In the genomic region with DNA sequence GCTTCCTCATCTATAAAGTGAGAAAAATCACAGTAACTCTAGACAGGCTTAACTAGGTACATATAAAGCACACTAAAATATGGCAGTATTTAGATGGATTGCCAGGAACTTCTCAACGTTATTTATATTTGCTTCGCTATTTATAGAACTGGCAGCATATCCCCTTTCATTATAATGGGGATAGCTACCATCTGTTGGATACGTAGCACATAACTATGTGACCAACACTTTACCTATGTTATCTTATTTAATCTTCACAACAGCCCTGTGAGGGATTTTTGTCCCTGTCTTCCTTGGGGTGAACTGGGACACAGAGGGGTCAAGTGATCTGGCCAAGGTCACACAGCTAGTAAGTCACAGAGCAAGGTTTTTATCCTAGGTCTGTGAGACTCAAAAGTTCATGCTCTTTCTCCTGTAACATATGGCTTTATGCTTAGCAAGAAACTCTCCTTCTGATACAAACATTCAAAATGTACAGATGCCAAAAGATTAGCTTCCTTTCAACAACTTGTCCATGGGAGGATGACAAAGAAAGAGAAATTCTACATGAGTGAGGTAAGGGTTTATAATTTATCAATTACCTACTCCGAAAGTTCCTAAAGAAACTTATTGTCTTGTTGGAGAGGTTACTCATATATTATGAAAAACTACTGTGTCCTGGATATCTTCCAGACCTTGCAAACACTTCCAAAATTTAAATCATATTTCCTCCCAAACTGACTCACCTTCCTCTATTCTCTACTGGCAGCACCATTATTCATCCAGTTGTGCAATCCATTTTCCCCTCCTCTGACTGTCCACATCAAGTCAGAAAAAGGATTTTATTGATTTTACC, we compare ENCODE assay signal across 14 cellular contexts.
DNase-seq lines count a peak whose midpoint lies in the region; ATAC-seq, FAIRE-seq and TF ChIP-seq lines count a peak whose summit lies in the region.
"Had no signal": no experiment of that assay in that cellular context is flagged by ENCODE, and none has a peak within 500 bp of the region (broad histone marks: within the 10 kb centered on the region; RNA-seq: fewer than 3 reads in every experiment).

No MANE protein-coding gene starts in this region.

- H3K4me2 ChIP-seq in astrocyte (ENCODE audit: low read length), result peak overlapping the region; percentile 55

- CTCF ChIA-PET in MCF 10A (lab: Yijun Ruan, JAX), result interaction anchor here (0.6 to 1.8 kb wide), 2 partner anchors 46 to 1090 kb away, joined by 3 to 6 read pairs; no protein-coding TSS in a partner anchor

- DNase-seq in MCF 10A (ENCODE audit: unreplicated experiment), result peak; percentile 95
- no peak for DNase-seq in breast epithelium (ENCODE audit: low spot score in 2 of 2)
- peak; percentile 88 for DNase-seq in astrocyte (ENCODE audit: low read depth)
- DNase-seq in foreskin fibroblast, result peak; percentile 81 to 90
- DNase-seq in HUDEP-2 (lab: John Stamatoyannopoulos, UW; ENCODE audit: unreplicated experiment in 76 of 76), result no peak
- DNase-seq in mesenteric fat pad (ENCODE audit: low spot score), result no peak
- DNase-seq: ACHN; activated CD4-positive, alpha-beta T cell treated with anti-CD3 and anti-CD28 coated beads for 48 hours; DMS153; NCI-H187 treated with DMSO at 0.1 percent for 48 hours; nephron progenitor cell had no signal

- H4K20me1 ChIP-seq in astrocyte (ENCODE audit: insufficient read depth, low read length), result no peaks in the 10 kb centered on the region

- H3K4me1 Mint-ChIP-seq in MCF 10A (ENCODE audit: insufficient read depth, unreplicated experiment) (peaks cover 13% of the 10 kb centered on the region), astrocyte (ENCODE audit: low read depth, unreplicated experiment) (no peaks in the 10 kb centered on the region)
- H3K4me1 Mint-ChIP-seq: nephron progenitor cell had no signal

- H3K9me3 Mint-ChIP-seq in MCF 10A (ENCODE audit: unreplicated experiment) (peaks cover 16% of the 10 kb centered on the region), astrocyte (ENCODE audit: unreplicated experiment) (peaks cover 3% of the 10 kb centered on the region)

- no peak overlapping the region for H3K27ac ChIP-seq in breast epithelium
- H3K27ac ChIP-seq in astrocyte (ENCODE audit: low read depth, low read length), result peak overlapping the region; percentile 64
- H3K27ac ChIP-seq: esophagus muscularis mucosa had no signal

- ATAC-seq in HG03565 (IDR thresholded peaks at IDR 0.05; ENCODE audit: unreplicated experiment), result no peak
- ATAC-seq in HG03097 (IDR thresholded peaks at IDR 0.05; ENCODE audit: low FRiP score, unreplicated experiment), result no peak

- no peaks in the 10 kb centered on the region for H3K79me2 ChIP-seq in astrocyte (ENCODE audit: insufficient read depth, low read length)

- H3K36me3 Mint-ChIP-seq in MCF 10A (ENCODE audit: insufficient read depth, unreplicated experiment), result no peaks in the 10 kb centered on the region
- no peaks in the 10 kb centered on the region for H3K36me3 Mint-ChIP-seq in astrocyte (ENCODE audit: low read depth, unreplicated experiment)

- H3K9ac ChIP-seq in astrocyte (ENCODE audit: low read length), result peak overlapping the region; percentile 23

- H3K27me3 ChIP-seq in breast epithelium (no peaks in the 10 kb centered on the region), astrocyte (ENCODE audit: insufficient read depth, low read length) (no peaks in the 10 kb centered on the region)
- H3K27me3 ChIP-seq: esophagus muscularis mucosa had no signal

- H3K4me3 ChIP-seq in breast epithelium (no peak overlapping the region), astrocyte (ENCODE audit: insufficient read depth, low read depth, low read length) (no peak overlapping the region), foreskin fibroblast (ENCODE audit: low read depth in 1 of 2, low read length in 2 of 2) (no peak overlapping the region)
- H3K4me3 ChIP-seq: esophagus muscularis mucosa had no signal

- POLR2A ChIA-PET in MCF 10A (lab: Yijun Ruan, JAX), result interaction anchor here (0.5 to 1.0 kb wide), 3 partner anchors 20 to 1382 kb away, joined by 3 read pairs; no protein-coding TSS in a partner anchor

- H3K36me3 ChIP-seq in breast epithelium, result no peaks in the 10 kb centered on the region
- H3K36me3 ChIP-seq in astrocyte (ENCODE audit: insufficient read depth, low read length), result no peaks in the 10 kb centered on the region
- H3K36me3 ChIP-seq: esophagus muscularis mucosa had no signal

- H3K27ac Mint-ChIP-seq in MCF 10A (ENCODE audit: low read depth, unreplicated experiment) (peak overlapping the region; percentile 9), astrocyte (ENCODE audit: unreplicated experiment) (no peak overlapping the region)
- H3K27ac Mint-ChIP-seq: nephron progenitor cell had no signal

- H3K4me3 Mint-ChIP-seq in MCF 10A (ENCODE audit: unreplicated experiment), result no peak overlapping the region
- no peak overlapping the region for H3K4me3 Mint-ChIP-seq in astrocyte (ENCODE audit: unreplicated experiment)
- H3K4me3 Mint-ChIP-seq: nephron progenitor cell had no signal

- no peaks in the 10 kb centered on the region for H3K4me1 ChIP-seq in breast epithelium
- H3K4me1 ChIP-seq in astrocyte (ENCODE audit: insufficient read depth, low read length), result peaks cover 4% of the 10 kb centered on the region

- H2AFZ ChIP-seq in astrocyte (ENCODE audit: low read depth, low read length), result no peak overlapping the region

- TF ChIP-seq POLR2A in breast epithelium (IDR thresholded peaks at IDR 0.05), result no peak

- H3K27me3 Mint-ChIP-seq in MCF 10A (ENCODE audit: insufficient read depth, unreplicated experiment) (no peaks in the 10 kb centered on the region), astrocyte (ENCODE audit: low read depth, unreplicated experiment) (no peaks in the 10 kb centered on the region)

- no peak for TF ChIP-seq CTCF in MCF 10A (IDR thresholded peaks at IDR 0.05; ENCODE audit: unreplicated experiment)
- TF ChIP-seq CTCF in breast epithelium (IDR thresholded peaks at IDR 0.05), result no peak
- no peak for TF ChIP-seq CTCF in astrocyte (IDR thresholded peaks at IDR 0.05; ENCODE audit: insufficient read depth, low read depth, low read length)
- no peak for TF ChIP-seq CTCF in foreskin fibroblast (IDR thresholded peaks at IDR 0.05; ENCODE audit: low read depth, low read length)

- BruUV-seq in MCF 10A (replicated peaks; lab: Mats Ljungman, UMichigan), result no TSS peak

- intact Hi-C loops in MCF 10A (cut with micrococcal nuclease) (no loop called here), breast epithelium (cut with DNase I; ENCODE audit: low total_unique reads) (no loop called here)

- H3K9me3 ChIP-seq in breast epithelium (peaks cover 0 to 11% of the 10 kb centered on the region in 2 donors), astrocyte (ENCODE audit: insufficient read depth, low read depth, low read length) (peaks cover 4% of the 10 kb centered on the region)

- no peak for FAIRE-seq in astrocyte (lab: Jason Lieb, UNC)

Comparison
In these comparisons a context has a peak if more than half of its experiments do, and no peak if none do; other contexts are left out.
1. DNase-seq: peak in MCF 10A (single experiment), astrocyte (single experiment) and foreskin fibroblast (2 of 2); none in breast epithelium (0 of 2), HUDEP-2 (0 of 76) and mesenteric fat pad (single experiment).